Comparison of ENCODE assay signal across 23 cellular contexts in genomic region chr18:37871583-37871982, GRCh38.
"Had no signal": no experiment of that assay in that cellular context is flagged by ENCODE, and none has a peak within 500 bp of the region (broad histone marks: within the 10 kb centered on the region; RNA-seq: fewer than 3 reads in every experiment).

No MANE protein-coding gene starts in this region.

- H3K27me3 ChIP-seq: colonic mucosa, foreskin keratinocyte, gastrocnemius medialis, heart left ventricle had no signal

- H3K4me1 ChIP-seq: colonic mucosa, foreskin keratinocyte, gastrocnemius medialis, heart left ventricle had no signal

- H3K27ac ChIP-seq: colonic mucosa, foreskin keratinocyte, gastrocnemius medialis, heart left ventricle had no signal

- H3K9me3 ChIP-seq: colonic mucosa, gastrocnemius medialis, heart left ventricle had no signal

- DNase-seq: activated CD4-positive, alpha-beta memory T cell treated with anti-CD3 and anti-CD28 coated beads for 36 hours; activated CD4-positive, alpha-beta T cell treated with anti-CD3 and anti-CD28 coated beads for 36 hours; activated CD4-positive, alpha-beta T cell treated with anti-CD3 and anti-CD28 coated beads, Interleukin-2, amount 10 ng/mL, durations not matched to agents 24 days and 14 days; activated CD4-positive, CD25-positive, alpha-beta regulatory T cell; activated CD4-positive, CD25-positive, alpha-beta regulatory T cell treated with anti-CD3 and anti-CD28 coated beads, Interleukin-2, amount 50 U/mL, for 72 hours; activated CD8-positive, alpha-beta memory T cell treated with anti-CD3 and anti-CD28 coated beads for 24 hours; activated effector memory CD4-positive, alpha-beta T cell treated with Interleukin-2 at 50 U/mL for 16 hours; activated gamma-delta T cell treated with Interleukin-2 at 50 U/mL for 16 hours; activated naive CD4-positive, alpha-beta T cell treated with anti-CD3 and anti-CD28 coated beads, Interleukin-2, amount 50 U/mL, for 16 hours; activated naive CD4-positive, alpha-beta T cell treated with Interleukin-2 at 50 U/mL for 16 hours; activated T-cell treated with anti-CD3 and anti-CD28 coated beads, Interleukin-2, amount 50 U/mL, for 4 hours; amniotic stem cell; central memory CD4-positive, alpha-beta T cell; cerebellar nuclear complex; colonic mucosa; effector CD8-positive, alpha-beta T cell; foreskin keratinocyte; gastrocnemius medialis; glutamatergic neuron; heart left ventricle; T-helper 2 cell had no signal

- H3K36me3 ChIP-seq: colonic mucosa, gastrocnemius medialis, heart left ventricle had no signal

- H3K4me3 ChIP-seq: colonic mucosa, gastrocnemius medialis, heart left ventricle had no signal

- ATAC-seq: activated CD4-positive, alpha-beta T cell treated with anti-CD3 and anti-CD28 coated beads for 36 hours; activated T-cell treated with anti-CD3 and anti-CD28 coated beads, Interleukin-2, amount 50 U/mL, for 4 hours; activated T-helper 17 cell treated with anti-CD3 and anti-CD28 coated beads, Interleukin-2, amount 50 U/mL, for 72 hours; esophagus mucosa; foreskin keratinocyte; gastrocnemius medialis; heart left ventricle had no signal
